Comparison of ENCODE assay signal across 26 cellular contexts in the genomic region with DNA sequence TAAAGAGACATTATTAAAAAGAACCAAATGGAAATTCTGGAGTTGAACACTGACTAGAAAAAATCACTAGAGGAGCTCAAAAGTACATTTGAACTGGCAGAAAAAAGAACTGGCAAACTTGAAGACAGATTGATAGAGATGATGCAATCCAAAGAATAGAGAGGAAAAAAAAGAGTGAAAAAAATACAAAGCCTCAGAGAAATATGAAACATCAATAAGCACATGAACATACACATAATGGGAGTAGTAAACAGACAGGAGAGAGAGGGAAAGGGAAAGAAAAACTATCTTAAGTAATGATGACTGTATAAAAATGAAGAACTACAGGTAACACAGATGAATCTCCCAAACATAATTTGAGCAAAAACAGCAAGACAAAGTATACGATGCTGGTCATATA.
DNase-seq lines count a peak whose midpoint lies in the region; ATAC-seq and TF ChIP-seq lines count a peak whose summit lies in the region.
"Had no signal": no experiment of that assay in that cellular context is flagged by ENCODE, and none has a peak within 500 bp of the region (broad histone marks: within the 10 kb centered on the region; RNA-seq: fewer than 3 reads in every experiment).

No MANE protein-coding gene starts in this region.

- no peak overlapping the region for H3K4ac ChIP-seq in IMR-90 (ENCODE audit: low read depth, low read length)

- H2AFZ ChIP-seq in IMR-90 (replicated peaks; ENCODE audit: low read length, poor library complexity) (no peak overlapping the region), Karpas-422 (ENCODE audit: low read length) (no peak overlapping the region)
- H2AFZ ChIP-seq: hepatocyte had no signal

- no peak overlapping the region for H3K18ac ChIP-seq in IMR-90 (ENCODE audit: low read depth, low read length)

- H4K8ac ChIP-seq in IMR-90 (ENCODE audit: low read depth in 2 of 2, low read length in 2 of 2), result no peak overlapping the region

- H3K4me3 ChIP-seq in IMR-90 (ENCODE audit: insufficient read depth, low read depth, low read length) (no peak overlapping the region), Karpas-422 (ENCODE audit: low read length) (no peak overlapping the region)
- H3K4me3 ChIP-seq: hepatocyte, spleen, upper lobe of left lung had no signal

- H3K23ac ChIP-seq in IMR-90 (ENCODE audit: low read depth, low read length), result no peak overlapping the region

- H3K27ac ChIP-seq in IMR-90 (ENCODE audit: insufficient read depth, low read length) (no peak overlapping the region), Karpas-422 (ENCODE audit: low read length) (no peak overlapping the region)
- H3K27ac ChIP-seq: brain microvascular endothelial cell, hepatocyte, spleen, upper lobe of left lung had no signal

- TF ChIP-seq RAD21 in IMR-90 (IDR thresholded peaks at IDR 0.05; ENCODE audit: low read length), result no peak

- H3K79me1 ChIP-seq in IMR-90 (ENCODE audit: low read depth in 1 of 2, low read length in 2 of 2), result peaks cover 42 to 52% of the 10 kb centered on the region in 2 experiments

- TF ChIP-seq CTCF in IMR-90 (conservative IDR thresholded peaks at IDR 0.05; ENCODE audit: low read depth, low read length) (no peak), glutamatergic neuron (IDR thresholded peaks at IDR 0.05; ENCODE audit: partially characterized antibody, unreplicated experiment) (no peak)

- intact Hi-C loops in IMR-90 (cut with micrococcal nuclease), result no loop called here

- H3K9me1 ChIP-seq in IMR-90 (ENCODE audit: insufficient read depth, low read length), result peaks cover 3% of the 10 kb centered on the region; the same call in 1 of the 2 replicates

- H3K27ac Mint-ChIP-seq in activated T-cell treated with anti-CD3 and anti-CD28 coated beads, Interleukin-2, amount 50 U/mL, for 72 hours, result peak overlapping the region; percentile 56
- H3K27ac Mint-ChIP-seq in glutamatergic neuron (ENCODE audit: unreplicated experiment), result peak overlapping the region; percentile 36

- no CpG with 5 or more reads among the region's 1 CpG for WGBS in IMR-90 (ENCODE audit: extremely low coverage in 2 of 2, insufficient read length in 1 of 2), 2 experiments

- peak in 1 of 2 donors; percentile 49 for ATAC-seq in activated T-cell treated with anti-CD3 and anti-CD28 coated beads, Interleukin-2, amount 50 U/mL, for 72 hours (replicated peaks in 1 of 2)
- ATAC-seq in activated T-cell treated with anti-CD3 and anti-CD28 coated beads, Interleukin-2, amount 50 U/mL, for 4 hours, result no peak
- no peak for ATAC-seq in IMR-90 (ENCODE audit: low read depth)
- ATAC-seq: left colon, PC-3, right cardiac atrium had no signal

- H2BK15ac ChIP-seq in IMR-90 (ENCODE audit: low read depth, low read length), result no peak overlapping the region

- no peaks in the 10 kb centered on the region for H3K9me2 ChIP-seq in Karpas-422 (replicated peaks; ENCODE audit: insufficient read depth, low read length)

- H3K36me3 ChIP-seq in IMR-90 (ENCODE audit: control insufficient read depth, insufficient read depth, low read length), result peaks cover 3% of the 10 kb centered on the region; the same call in 1 of the 2 replicates
- H3K36me3 ChIP-seq in Karpas-422 (ENCODE audit: insufficient read depth, low read length), result no peaks in the 10 kb centered on the region
- H3K36me3 ChIP-seq: BE2C, brain microvascular endothelial cell had no signal

- no peak for DNase-seq in activated T-cell treated with anti-CD3 and anti-CD28 coated beads, Interleukin-2, amount 50 U/mL, for 72 hours
- no peak for DNase-seq in activated T-cell treated with anti-CD3 and anti-CD28 coated beads, Interleukin-2, amount 50 U/mL, for 4 hours
- no peak for DNase-seq in IMR-90
- peak; percentile 2 for DNase-seq in amniotic epithelial cell (ENCODE audit: low read depth)
- no peak for DNase-seq in glutamatergic neuron
- no peak for DNase-seq in glomerular visceral epithelial cell (ENCODE audit: extremely low spot score)
- no peak for DNase-seq in NCI-H1105 treated with DMSO at 0.1 percent for 48 hours (lab: John Stamatoyannopoulos, UW)
- no peak for DNase-seq in Karpas-422
- DNase-seq: activated CD4-positive, alpha-beta T cell treated with anti-CD3 and anti-CD28 coated beads for 48 hours; activated T-cell treated with anti-CD3 and anti-CD28 coated beads, Interleukin-2, amount 50 U/mL, for 48 hours; BE2C; brain microvascular endothelial cell; effector CD8-positive, alpha-beta T cell; erythroblast; Kasumi-1; left colon; mesenchymal stem cell; NCI-H146; NCI-H524 treated with DMSO at 0.1 percent for 48 hours; PC-3; posterior cingulate gyrus; right cardiac atrium; spleen; stimulated activated CD4-positive, alpha-beta T cell treated with anti-CD3 and anti-CD28 coated beads, Interleukin-2, amount 100 ng/mL, for 48 hours; upper lobe of left lung had no signal

- peaks cover 28% of the 10 kb centered on the region for H4K20me1 ChIP-seq in IMR-90 (ENCODE audit: insufficient read depth, low read length)
- H4K20me1 ChIP-seq in Karpas-422 (ENCODE audit: insufficient read depth, low read depth, low read length), result no peaks in the 10 kb centered on the region

- H2BK120ac ChIP-seq in IMR-90 (ENCODE audit: low read depth, low read length), result no peak overlapping the region

- in situ Hi-C loops in IMR-90 (cut with MboI; ENCODE audit: low sequenced_read_pairs), result no loop called here

- no peak overlapping the region for H2AK5ac ChIP-seq in IMR-90 (ENCODE audit: low read depth, low read length)

- no peak overlapping the region for H4K5ac ChIP-seq in IMR-90 (ENCODE audit: low read depth, low read length)

- peaks cover 19% of the 10 kb centered on the region for H3K4me1 Mint-ChIP-seq in activated T-cell treated with anti-CD3 and anti-CD28 coated beads, Interleukin-2, amount 50 U/mL, for 72 hours (ENCODE audit: low read depth)
- H3K4me1 Mint-ChIP-seq in activated T-cell treated with anti-CD3 and anti-CD28 coated beads, Interleukin-2, amount 50 U/mL, for 4 hours (ENCODE audit: low read depth), result peaks cover 32% of the 10 kb centered on the region
- H3K4me1 Mint-ChIP-seq in glutamatergic neuron (ENCODE audit: low read depth, unreplicated experiment), result peaks cover 9% of the 10 kb centered on the region

- CTCF ChIA-PET in IMR-90 (lab: Yijun Ruan, JAX), result no interaction called here

- H3K14ac ChIP-seq in IMR-90 (replicated peaks; ENCODE audit: low read depth, low read length), result no peak overlapping the region

- H3K79me2 ChIP-seq in Karpas-422 (ENCODE audit: low read length), result peaks cover 95% of the 10 kb centered on the region

- POLR2A ChIA-PET in IMR-90 (lab: Charles Lee; ENCODE audit: unreplicated experiment), result no interaction called here

- H2BK5ac ChIP-seq in IMR-90 (ENCODE audit: low read depth, low read length, poor library complexity, severe bottlenecking), result no peak overlapping the region

- H3K56ac ChIP-seq in IMR-90 (ENCODE audit: extremely low read depth, insufficient read depth, low read length), result no peak overlapping the region

- H3K9ac ChIP-seq in IMR-90 (ENCODE audit: low read depth, low read length), result no peak overlapping the region
- no peak overlapping the region for H3K9ac ChIP-seq in Karpas-422 (ENCODE audit: low read length)

- no peak overlapping the region for H2AK9ac ChIP-seq in IMR-90 (replicated peaks; ENCODE audit: low read depth, low read length, poor library complexity)

- TF ChIP-seq POLR2A in IMR-90 (IDR thresholded peaks at IDR 0.05; ENCODE audit: low read depth, low read length), result no peak

- peaks cover 0 to 2% of the 10 kb centered on the region in 2 donors for H3K36me3 Mint-ChIP-seq in activated T-cell treated with anti-CD3 and anti-CD28 coated beads, Interleukin-2, amount 50 U/mL, for 72 hours (ENCODE audit: insufficient read depth in 2 of 2)
- peaks cover 11% of the 10 kb centered on the region for H3K36me3 Mint-ChIP-seq in activated T-cell treated with anti-CD3 and anti-CD28 coated beads, Interleukin-2, amount 50 U/mL, for 4 hours (ENCODE audit: insufficient read depth)
- no peaks in the 10 kb centered on the region for H3K36me3 Mint-ChIP-seq in glutamatergic neuron (ENCODE audit: unreplicated experiment)

- H3K4me1 ChIP-seq in IMR-90 (ENCODE audit: control insufficient read depth, insufficient read depth, low read length) (peaks cover 3% of the 10 kb centered on the region; the same call in 1 of the 2 replicates), Karpas-422 (ENCODE audit: low read length) (peaks cover 12% of the 10 kb centered on the region; the same call in 1 of the 2 replicates)
- H3K4me1 ChIP-seq: BE2C had no signal

- H3K9me3 ChIP-seq in IMR-90 (ENCODE audit: control insufficient read depth, insufficient read depth, low read length), result no peaks in the 10 kb centered on the region
- H3K9me3 ChIP-seq in Karpas-422 (ENCODE audit: low read length), result no peaks in the 10 kb centered on the region
- H3K9me3 ChIP-seq: BE2C, spleen, upper lobe of left lung had no signal

- no peak overlapping the region for H2BK20ac ChIP-seq in IMR-90 (ENCODE audit: low read depth, low read length)

- dilution Hi-C loops in IMR-90 (cut with HindIII; ENCODE audit: low sequenced_read_pairs, unreplicated experiment), result no loop called here

- peak overlapping the region in 1 of 2 donors; percentile 15 for H3K4me3 Mint-ChIP-seq in activated T-cell treated with anti-CD3 and anti-CD28 coated beads, Interleukin-2, amount 50 U/mL, for 72 hours
- no peak overlapping the region for H3K4me3 Mint-ChIP-seq in activated T-cell treated with anti-CD3 and anti-CD28 coated beads, Interleukin-2, amount 50 U/mL, for 4 hours
- no peak overlapping the region for H3K4me3 Mint-ChIP-seq in glutamatergic neuron (ENCODE audit: unreplicated experiment)

- H3K4me2 ChIP-seq in IMR-90 (ENCODE audit: low read depth, low read length), result no peak overlapping the region
- no peak overlapping the region for H3K4me2 ChIP-seq in Karpas-422 (ENCODE audit: low read depth, low read length, poor library complexity, severe bottlenecking)
- H3K4me2 ChIP-seq: hepatocyte had no signal

- H4K91ac ChIP-seq in IMR-90 (ENCODE audit: insufficient read depth, low read depth, low read length), result no peak overlapping the region

- no peaks in the 10 kb centered on the region for H3K27me3 ChIP-seq in IMR-90 (ENCODE audit: control insufficient read depth, insufficient read depth, low read length)
- no peaks in the 10 kb centered on the region for H3K27me3 ChIP-seq in Karpas-422 (ENCODE audit: low read length)
- H3K27me3 ChIP-seq: BE2C, brain microvascular endothelial cell, hepatocyte, spleen, upper lobe of left lung had no signal

- BruUV-seq in IMR-90 (replicated peaks; lab: Mats Ljungman, UMichigan), result no TSS peak

- no peaks in the 10 kb centered on the region for H3K27me3 Mint-ChIP-seq in activated T-cell treated with anti-CD3 and anti-CD28 coated beads, Interleukin-2, amount 50 U/mL, for 72 hours (ENCODE audit: low read depth)
- H3K27me3 Mint-ChIP-seq in activated T-cell treated with anti-CD3 and anti-CD28 coated beads, Interleukin-2, amount 50 U/mL, for 4 hours (ENCODE audit: low read depth), result no peaks in the 10 kb centered on the region
- H3K27me3 Mint-ChIP-seq in glutamatergic neuron (ENCODE audit: unreplicated experiment), result no peaks in the 10 kb centered on the region

- no peaks in the 10 kb centered on the region for H3K9me3 Mint-ChIP-seq in activated T-cell treated with anti-CD3 and anti-CD28 coated beads, Interleukin-2, amount 50 U/mL, for 72 hours
- no peaks in the 10 kb centered on the region for H3K9me3 Mint-ChIP-seq in activated T-cell treated with anti-CD3 and anti-CD28 coated beads, Interleukin-2, amount 50 U/mL, for 4 hours
- no peaks in the 10 kb centered on the region for H3K9me3 Mint-ChIP-seq in glutamatergic neuron (ENCODE audit: unreplicated experiment)

TF ChIP-seq in IMR-90, 13 proteins besides CTCF, POLR2A, EP300 and RAD21 (continues in another document):
- no peak for TF ChIP-seq BHLHE40 (IDR thresholded peaks at IDR 0.05; ENCODE audit: low read depth, low read length)
